In the genomic region with DNA sequence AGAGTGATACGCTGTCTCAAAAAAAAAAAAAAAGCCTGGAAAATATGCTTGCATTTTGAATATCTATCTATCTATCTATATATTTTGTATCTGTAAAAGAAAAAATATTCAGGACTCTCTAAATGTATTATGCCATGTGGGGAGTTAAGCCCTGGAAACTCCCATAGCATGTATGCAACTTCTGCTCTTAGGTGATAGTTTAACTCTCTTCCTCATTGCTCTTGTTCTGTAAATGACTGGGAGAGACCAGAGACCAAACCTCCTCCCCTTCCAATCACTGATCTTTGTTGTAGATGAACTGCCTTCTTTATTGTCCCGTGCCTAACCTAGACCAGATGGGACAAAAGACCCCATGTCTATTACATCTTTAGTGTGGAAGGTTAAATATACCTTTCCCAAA, we compare ENCODE assay signal across 1 cellular context.
TF ChIP-seq lines count a peak whose summit lies in the region.

No MANE protein-coding gene starts in this region.

TF ChIP-seq in GM12878, 131 proteins besides CTCF, POLR2A, EP300 and RAD21 (continued from another document):
- TF ChIP-seq, protein P1, sequence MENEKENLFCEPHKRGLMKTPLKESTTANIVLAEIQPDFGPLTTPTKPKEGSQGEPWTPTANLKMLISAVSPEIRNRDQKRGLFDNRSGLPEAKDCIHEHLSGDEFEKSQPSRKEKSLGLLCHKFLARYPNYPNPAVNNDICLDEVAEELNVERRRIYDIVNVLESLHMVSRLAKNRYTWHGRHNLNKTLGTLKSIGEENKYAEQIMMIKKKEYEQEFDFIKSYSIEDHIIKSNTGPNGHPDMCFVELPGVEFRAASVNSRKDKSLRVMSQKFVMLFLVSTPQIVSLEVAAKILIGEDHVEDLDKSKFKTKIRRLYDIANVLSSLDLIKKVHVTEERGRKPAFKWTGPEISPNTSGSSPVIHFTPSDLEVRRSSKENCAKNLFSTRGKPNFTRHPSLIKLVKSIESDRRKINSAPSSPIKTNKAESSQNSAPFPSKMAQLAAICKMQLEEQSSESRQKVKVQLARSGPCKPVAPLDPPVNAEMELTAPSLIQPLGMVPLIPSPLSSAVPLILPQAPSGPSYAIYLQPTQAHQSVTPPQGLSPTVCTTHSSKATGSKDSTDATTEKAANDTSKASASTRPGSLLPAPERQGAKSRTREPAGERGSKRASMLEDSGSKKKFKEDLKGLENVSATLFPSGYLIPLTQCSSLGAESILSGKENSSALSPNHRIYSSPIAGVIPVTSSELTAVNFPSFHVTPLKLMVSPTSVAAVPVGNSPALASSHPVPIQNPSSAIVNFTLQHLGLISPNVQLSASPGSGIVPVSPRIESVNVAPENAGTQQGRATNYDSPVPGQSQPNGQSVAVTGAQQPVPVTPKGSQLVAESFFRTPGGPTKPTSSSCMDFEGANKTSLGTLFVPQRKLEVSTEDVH (IDR thresholded peaks at IDR 0.05; ENCODE audit: low read depth, partially characterized antibody), result no peak
- TF ChIP-seq, protein P2, sequence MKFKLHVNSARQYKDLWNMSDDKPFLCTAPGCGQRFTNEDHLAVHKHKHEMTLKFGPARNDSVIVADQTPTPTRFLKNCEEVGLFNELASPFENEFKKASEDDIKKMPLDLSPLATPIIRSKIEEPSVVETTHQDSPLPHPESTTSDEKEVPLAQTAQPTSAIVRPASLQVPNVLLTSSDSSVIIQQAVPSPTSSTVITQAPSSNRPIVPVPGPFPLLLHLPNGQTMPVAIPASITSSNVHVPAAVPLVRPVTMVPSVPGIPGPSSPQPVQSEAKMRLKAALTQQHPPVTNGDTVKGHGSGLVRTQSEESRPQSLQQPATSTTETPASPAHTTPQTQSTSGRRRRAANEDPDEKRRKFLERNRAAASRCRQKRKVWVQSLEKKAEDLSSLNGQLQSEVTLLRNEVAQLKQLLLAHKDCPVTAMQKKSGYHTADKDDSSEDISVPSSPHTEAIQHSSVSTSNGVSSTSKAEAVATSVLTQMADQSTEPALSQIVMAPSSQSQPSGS (IDR thresholded peaks at IDR 0.05; ENCODE audit: low read length), result no peak
- TF ChIP-seq TBL1XR1 (IDR thresholded peaks at IDR 0.05; ENCODE audit: low read depth, low read length), result no peak
- TF ChIP-seq, protein P3, sequence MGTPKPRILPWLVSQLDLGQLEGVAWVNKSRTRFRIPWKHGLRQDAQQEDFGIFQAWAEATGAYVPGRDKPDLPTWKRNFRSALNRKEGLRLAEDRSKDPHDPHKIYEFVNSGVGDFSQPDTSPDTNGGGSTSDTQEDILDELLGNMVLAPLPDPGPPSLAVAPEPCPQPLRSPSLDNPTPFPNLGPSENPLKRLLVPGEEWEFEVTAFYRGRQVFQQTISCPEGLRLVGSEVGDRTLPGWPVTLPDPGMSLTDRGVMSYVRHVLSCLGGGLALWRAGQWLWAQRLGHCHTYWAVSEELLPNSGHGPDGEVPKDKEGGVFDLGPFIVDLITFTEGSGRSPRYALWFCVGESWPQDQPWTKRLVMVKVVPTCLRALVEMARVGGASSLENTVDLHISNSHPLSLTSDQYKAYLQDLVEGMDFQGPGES (IDR thresholded peaks at IDR 0.05), result no peak
